8 cellular contexts compared by ENCODE assay signal in the genomic region with DNA sequence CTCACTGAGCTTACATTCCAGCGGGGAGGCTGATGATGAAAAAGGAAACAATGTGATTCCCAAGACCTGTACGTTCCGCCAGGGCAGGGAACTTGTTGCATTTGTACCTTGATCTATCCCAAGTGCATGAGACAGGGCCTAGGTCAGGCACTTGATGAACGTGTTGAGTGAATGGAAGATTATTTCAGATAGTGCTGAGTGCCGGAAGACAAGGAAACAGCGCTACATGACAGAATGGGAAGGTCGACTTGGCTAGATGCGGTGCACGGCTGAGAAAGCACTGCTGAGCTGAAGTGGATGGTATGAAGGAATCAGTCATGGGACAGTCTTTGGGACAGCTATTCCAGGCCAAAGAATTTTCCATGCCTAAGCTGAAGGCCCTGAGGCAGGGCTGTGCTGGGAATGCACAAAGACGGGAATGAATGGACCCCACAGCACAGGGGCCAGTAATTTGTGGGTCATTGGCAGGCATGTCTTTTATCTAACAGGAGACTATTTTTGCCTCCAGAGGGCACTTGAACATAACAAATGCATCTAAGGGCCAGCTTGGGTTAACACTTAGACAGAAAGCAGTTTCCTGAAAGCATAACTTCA. TPM values are rescaled to one million over a fixed set of nuclear protein-coding genes. Genes with fewer than 3 reads are reported as not detected.
DNase-seq lines count a peak whose midpoint lies in the region; ATAC-seq, FAIRE-seq and TF ChIP-seq lines count a peak whose summit lies in the region.
"Not testable (repeated sequence)": the region's sequence is repeated elsewhere in the genome, so short reads cannot be mapped to it uniquely, and the experiment has no call there.

No MANE protein-coding gene starts in this region.

- H3K36me3 ChIP-seq in right atrium auricular region, pancreas: not testable (repeated sequence)

- H3K4me1 Mint-ChIP-seq in brain, result peaks cover 11% of the 10 kb centered on the region

- not testable (repeated sequence) for H3K36me3 Mint-ChIP-seq in brain

- peak overlapping the region in 4 of 5 experiments; percentile 21 to 86 (median 66) for H3K27ac Mint-ChIP-seq in brain

- peak; percentile 41 for DNase-seq in AG20443 (ENCODE audit: low spot score)
- DNase-seq in HCEC 1CT, result peak; percentile 36
- DNase-seq in Kasumi-1 (lab: John Stamatoyannopoulos, UW), result peak; percentile 50 to 68
- DNase-seq in RPMI7951 (ENCODE audit: low read depth), result peak; percentile 51
- DNase-seq in right atrium auricular region (ENCODE audit: low spot score); pancreas: not testable (repeated sequence)

- peak overlapping the region in 2 of 5 experiments; percentile 19 to 40 for H3K4me3 Mint-ChIP-seq in brain

- H3K9me3 Mint-ChIP-seq in brain, result not testable (repeated sequence)

- H3K27me3 Mint-ChIP-seq in brain, result not testable (repeated sequence)

- H3K4me1 ChIP-seq in right atrium auricular region, result peaks cover 0 to 14% of the 10 kb centered on the region in 2 donors
- not testable (repeated sequence) for H3K4me1 ChIP-seq in pancreas

- ATAC-seq in GM18498 (IDR thresholded peaks at IDR 0.05; ENCODE audit: unreplicated experiment), result peak; percentile 85
- ATAC-seq in pancreas, result peak; percentile 43 to 90 (median 86)

- H3K9me3 ChIP-seq in right atrium auricular region, pancreas: not testable (repeated sequence)

- H3K4me3 ChIP-seq in right atrium auricular region, pancreas: not testable (repeated sequence)

- TF ChIP-seq CTCF in brain (conservative IDR thresholded peaks at IDR 0.05) (peak; percentile 58 to 73), right atrium auricular region (IDR thresholded peaks at IDR 0.05) (peak; percentile 16 to 60)
- not testable (repeated sequence) for TF ChIP-seq CTCF in pancreas (IDR thresholded peaks at IDR 0.05)

- 37 to 47% methylated on average over 10 of the region's 10 CpGs for WGBS in pancreas, 2 donors

- peak overlapping the region in 1 of 2 donors; percentile 56 for H3K27ac ChIP-seq in right atrium auricular region
- not testable (repeated sequence) for H3K27ac ChIP-seq in pancreas

- intact Hi-C loops in pancreas (cut with DNase I), result not testable (repeated sequence)

- not testable (repeated sequence) for FAIRE-seq in pancreas (lab: Jason Lieb, UNC)

- not testable (repeated sequence) for H3K27me3 ChIP-seq in right atrium auricular region, pancreas

RNA-seq across cellular contexts. Expression of a gene that starts 33.1 kb away (rescaled TPM):
- total RNA-seq in RPMI7951 (2014; rRNA removed; shearing (Covaris generic)), result 1.4 and 2.2 TPM in 2 replicates
- polyA plus RNA-seq in brain (ENCODE audit: insufficient read depth, low read depth, low replicate concordance), result 5.1 TPM
- total RNA-seq in right atrium auricular region, result 1 to 10 TPM; 1.8 to 2.2 TPM
- 1 to 10 TPM; 1.9 to 4.0 (median 2.7) TPM for total RNA-seq in pancreas
- 10 to 100 TPM in 1 of 2 donors, 1 to 10 TPM in 1; 8.5 to 15.0 TPM for polyA plus RNA-seq in pancreas

RNA-seq across cellular contexts. Expression of a gene that starts 43.5 kb away (rescaled TPM):
- total RNA-seq in RPMI7951 (2014; rRNA removed; shearing (Covaris generic)), result 36.2 and 46.3 TPM in 2 replicates
- polyA plus RNA-seq in brain (ENCODE audit: insufficient read depth, low read depth, low replicate concordance) (21.7 TPM), pancreas (10 to 100 TPM; 16.6 to 24.3 TPM)
- total RNA-seq in right atrium auricular region (10 to 100 TPM; 33.4 to 38.3 TPM), pancreas (10 to 100 TPM; 16.9 to 28.7 (median 21.8) TPM)
